Comparison of ENCODE assay signal across 20 cellular contexts in genomic region chr13:37403776-37404497, GRCh38.
A peak's percentile ranks its signal among the peaks of the same experiment; 100 is the strongest.
DNase-seq lines count a peak whose midpoint lies in the region; ATAC-seq and TF ChIP-seq lines count a peak whose summit lies in the region.
"Had no signal": no experiment of that assay in that cellular context is flagged by ENCODE, and none has a peak within 500 bp of the region (broad histone marks: within the 10 kb centered on the region; RNA-seq: fewer than 3 reads in every experiment).

No MANE protein-coding gene starts in this region.

- H3K27me3 ChIP-seq in GM23248 (replicated peaks; ENCODE audit: insufficient read depth) (no peaks in the 10 kb centered on the region), brain microvascular endothelial cell (replicated peaks) (no peaks in the 10 kb centered on the region), mesenchymal stem cell (ENCODE audit: control insufficient read depth in 1 of 2, insufficient read depth in 1 of 2, low read length in 2 of 2) (no peaks in the 10 kb centered on the region)
- H3K27me3 ChIP-seq: BE2C, cardiac muscle cell, gastrocnemius medialis had no signal

- ATAC-seq in stimulated activated naive B cell treated with anti-CD40 and anti-IgM and Interleukin-4, amounts not matched to agents 10 μg/mL and 1 μg/mL and 100 μg/mL, for 72 hours (replicated peaks) = no peak
- no peak for ATAC-seq in HG02678 (IDR thresholded peaks at IDR 0.05; ENCODE audit: unreplicated experiment)
- ATAC-seq: effector memory CD8-positive, alpha-beta T cell; gastrocnemius medialis; PC-3 had no signal

- H3K4me2 ChIP-seq in GM23248 (ENCODE audit: unreplicated experiment) (peak overlapping the region; percentile 45), mesenchymal stem cell (ENCODE audit: low read length, poor library complexity, severe bottlenecking) (no peak overlapping the region)
- H3K4me2 ChIP-seq: SK-N-SH had no signal

- H3K36me3 Mint-ChIP-seq in stimulated activated naive B cell treated with anti-CD40 and anti-IgM and Interleukin-4, amounts not matched to agents 10 μg/mL and 1 μg/mL and 100 μg/mL, for 72 hours = no peaks in the 10 kb centered on the region
- H3K36me3 Mint-ChIP-seq: activated naive CD4-positive, alpha-beta T cell treated with anti-CD3 and anti-CD28 coated beads, Interleukin-2, amount 10 ng/mL, durations not matched to agents 7 days and 5 days; naive B cell had no signal

- in situ Hi-C loops in GM23248 (cut with MboI) = no loop called here
- in situ Hi-C loops in brain microvascular endothelial cell (cut with HindIII; ENCODE audit: low pct_ligation_motif_present, low sequenced_read_pairs) = no loop called here

- H3K9ac ChIP-seq in GM23248 = 0 out of 2 replicates have a peak overlapping the region, but pooled peaks have one; percentile 6
- H3K9ac ChIP-seq in mesenchymal stem cell (ENCODE audit: low read length) = peak overlapping the region; percentile 30
- H3K9ac ChIP-seq: SK-N-SH had no signal

- no peak overlapping the region for H4K91ac ChIP-seq in mesenchymal stem cell (ENCODE audit: low read length)

- 29 to 30% methylated on average over 7 of the region's 7 CpGs for WGBS in GM23248 (ENCODE audit: low coverage in 1 of 2, low lambda C conversion rate in 2 of 2, missing lambda C conversion rate in 2 of 2), 2 experiments
- 81% methylated on average over 6 of the region's 7 CpGs for WGBS in mesenchymal stem cell

- H2BK120ac ChIP-seq in mesenchymal stem cell (ENCODE audit: low read depth, low read length) = no peak overlapping the region

- POLR2A ChIA-PET in AG04449 (lab: Yijun Ruan, JAX) = interaction anchor here (0.6 to 1.1 kb wide), 3 partner anchors 174 to 230 kb away, joined by 3 read pairs; no protein-coding TSS in a partner anchor

- no peak overlapping the region for H3K4me3 ChIP-seq in AG04449 (ENCODE audit: low read depth, low read length)
- H3K4me3 ChIP-seq in GM23248 = no peak overlapping the region
- H3K4me3 ChIP-seq in brain microvascular endothelial cell (ENCODE audit: low read depth, low read length) = no peak overlapping the region
- peak overlapping the region in 1 of 2 experiments; percentile 1 for H3K4me3 ChIP-seq in mesenchymal stem cell (ENCODE audit: insufficient read depth in 1 of 2, low read depth in 1 of 2, low read length in 2 of 2)
- H3K4me3 ChIP-seq: cardiac muscle cell, gastrocnemius medialis had no signal

- intact Hi-C loops in posterior cingulate gyrus (cut with DNase I) = no loop called here

- peaks cover 22% of the 10 kb centered on the region for H3F3A ChIP-seq in GM23248 (ENCODE audit: insufficient read depth)

- peaks cover 5 to 9% of the 10 kb centered on the region in 2 donors for H3K9me3 Mint-ChIP-seq in stimulated activated naive B cell treated with anti-CD40 and anti-IgM and Interleukin-4, amounts not matched to agents 10 μg/mL and 1 μg/mL and 100 μg/mL, for 72 hours
- H3K9me3 Mint-ChIP-seq: activated CD4-positive, alpha-beta T cell treated with anti-CD3 and anti-CD28 coated beads, Interleukin-2, amount 10 ng/mL, durations not matched to agents 7 days and 5 days had no signal

- no peaks in the 10 kb centered on the region for H3K9me2 ChIP-seq in GM23248 (ENCODE audit: insufficient read depth)
- H3K9me2 ChIP-seq: SK-N-SH had no signal

- TF ChIP-seq CTCF in AG04449 (IDR thresholded peaks at IDR 0.05; ENCODE audit: insufficient read depth, low read length, missing control alignments) (no peak), brain microvascular endothelial cell (IDR thresholded peaks at IDR 0.05; ENCODE audit: low read depth, low read length, missing control alignments) (no peak)

- no peak overlapping the region for H3K27ac Mint-ChIP-seq in stimulated activated naive B cell treated with anti-CD40 and anti-IgM and Interleukin-4, amounts not matched to agents 10 μg/mL and 1 μg/mL and 100 μg/mL, for 72 hours
- H3K27ac Mint-ChIP-seq: activated CD4-positive, alpha-beta T cell treated with anti-CD3 and anti-CD28 coated beads, Interleukin-2, amount 10 ng/mL, durations not matched to agents 7 days and 5 days; activated naive CD4-positive, alpha-beta T cell treated with anti-CD3 and anti-CD28 coated beads, Interleukin-2, amount 10 ng/mL, durations not matched to agents 7 days and 5 days; effector memory CD8-positive, alpha-beta T cell; naive B cell; progenitor cell of endocrine pancreas had no signal

- no peaks in the 10 kb centered on the region for H4K20me1 ChIP-seq in GM23248 (ENCODE audit: insufficient read depth)

- H3K4me1 ChIP-seq in GM23248 (ENCODE audit: insufficient read depth) (peaks cover 16% of the 10 kb centered on the region), mesenchymal stem cell (ENCODE audit: control insufficient read depth, insufficient read depth, low read depth, low read length) (no peaks in the 10 kb centered on the region)
- H3K4me1 ChIP-seq: BE2C, gastrocnemius medialis had no signal

- H3K18ac ChIP-seq in mesenchymal stem cell (ENCODE audit: low read depth in 1 of 2, low read length in 2 of 2) = no peak overlapping the region

- DNase-seq in AG04449 (ENCODE audit: low read depth, low spot score) (peak; percentile 95), GM23248 (peak; percentile 81), brain microvascular endothelial cell (peak; percentile 87), mesenchymal stem cell (peak; percentile 41), NCI-H2081 treated with DMSO at 0.1 percent for 48 hours (lab: John Stamatoyannopoulos, UW) (no peak), posterior cingulate gyrus (no peak)
- DNase-seq in stimulated activated naive B cell treated with anti-CD40 and anti-IgM and Interleukin-4, amounts not matched to agents 10 μg/mL and 1 μg/mL and 100 μg/mL, for 72 hours = no peak
- DNase-seq: activated CD4-positive, alpha-beta T cell treated with anti-CD3 and anti-CD28 coated beads, Interleukin-2, amount 10 ng/mL, durations not matched to agents 7 days and 5 days; activated naive CD4-positive, alpha-beta T cell treated with anti-CD3 and anti-CD28 coated beads, Interleukin-2, amount 10 ng/mL, durations not matched to agents 7 days and 5 days; BE2C; effector memory CD8-positive, alpha-beta T cell; gastrocnemius medialis; naive B cell; NCI-H1048; PC-3; SK-N-SH; stimulated activated naive CD4-positive, alpha-beta T cell had no signal

- H3K14ac ChIP-seq in mesenchymal stem cell (ENCODE audit: low read length in 2 of 2) = no peak overlapping the region

- H4K8ac ChIP-seq in mesenchymal stem cell (ENCODE audit: low read length) = no peak overlapping the region

- H3K27ac ChIP-seq in GM23248 (peak overlapping the region; percentile 54), brain microvascular endothelial cell (peak overlapping the region; percentile 76), mesenchymal stem cell (ENCODE audit: low read length, poor library complexity, severe bottlenecking) (no peak overlapping the region)
- H3K27ac ChIP-seq: cardiac muscle cell, gastrocnemius medialis had no signal

- CTCF ChIA-PET in AG04449 (lab: Yijun Ruan, JAX) = interaction anchor here (1.1 kb wide), 1 partner anchor 20 kb away, joined by 3 read pairs; no protein-coding TSS in a partner anchor

- H3K79me1 ChIP-seq in mesenchymal stem cell (replicated peaks; ENCODE audit: low read length, poor library complexity, severe bottlenecking) = no peaks in the 10 kb centered on the region

- H2AFZ ChIP-seq in GM23248 = peak overlapping the region; percentile 33
- no peak overlapping the region for H2AFZ ChIP-seq in mesenchymal stem cell (ENCODE audit: low read depth, low read length)

- no peaks in the 10 kb centered on the region for H3K4me1 Mint-ChIP-seq in stimulated activated naive B cell treated with anti-CD40 and anti-IgM and Interleukin-4, amounts not matched to agents 10 μg/mL and 1 μg/mL and 100 μg/mL, for 72 hours
- H3K4me1 Mint-ChIP-seq: activated CD4-positive, alpha-beta T cell treated with anti-CD3 and anti-CD28 coated beads, Interleukin-2, amount 10 ng/mL, durations not matched to agents 7 days and 5 days; activated naive CD4-positive, alpha-beta T cell treated with anti-CD3 and anti-CD28 coated beads, Interleukin-2, amount 10 ng/mL, durations not matched to agents 7 days and 5 days; naive B cell had no signal

- H3K23ac ChIP-seq in mesenchymal stem cell (ENCODE audit: low read length in 2 of 2) = no peak overlapping the region

- no peak overlapping the region for H2AK5ac ChIP-seq in mesenchymal stem cell (ENCODE audit: low read length, severe bottlenecking)

- H3K4ac ChIP-seq in mesenchymal stem cell (ENCODE audit: low read depth in 1 of 2, low read length in 2 of 2) = no peak overlapping the region

- no peak overlapping the region for H2BK12ac ChIP-seq in mesenchymal stem cell (ENCODE audit: low read length in 2 of 2)

- no peaks in the 10 kb centered on the region for H3K79me2 ChIP-seq in GM23248 (ENCODE audit: insufficient read depth)

- no peaks in the 10 kb centered on the region for H3K36me3 ChIP-seq in GM23248 (ENCODE audit: low read depth)
- H3K36me3 ChIP-seq in brain microvascular endothelial cell (replicated peaks) = no peaks in the 10 kb centered on the region
- H3K36me3 ChIP-seq in mesenchymal stem cell (ENCODE audit: control insufficient read depth in 1 of 2, insufficient read depth in 2 of 2, low read depth in 1 of 2, low read length in 2 of 2) = no peaks in the 10 kb centered on the region
- H3K36me3 ChIP-seq: BE2C, cardiac muscle cell, gastrocnemius medialis had no signal

- no peaks in the 10 kb centered on the region for H3K9me3 ChIP-seq in GM23248 (ENCODE audit: low read depth)
- peaks cover 8% of the 10 kb centered on the region for H3K9me3 ChIP-seq in mesenchymal stem cell (ENCODE audit: control insufficient read depth, low read length)
- H3K9me3 ChIP-seq: BE2C, gastrocnemius medialis had no signal

- H2BK5ac ChIP-seq in mesenchymal stem cell (ENCODE audit: low read depth, low read length, poor library complexity, severe bottlenecking) = no peak overlapping the region

- H3K4me3 Mint-ChIP-seq in stimulated activated naive B cell treated with anti-CD40 and anti-IgM and Interleukin-4, amounts not matched to agents 10 μg/mL and 1 μg/mL and 100 μg/mL, for 72 hours = no peak overlapping the region
- H3K4me3 Mint-ChIP-seq: activated CD4-positive, alpha-beta T cell treated with anti-CD3 and anti-CD28 coated beads, Interleukin-2, amount 10 ng/mL, durations not matched to agents 7 days and 5 days; activated naive CD4-positive, alpha-beta T cell treated with anti-CD3 and anti-CD28 coated beads, Interleukin-2, amount 10 ng/mL, durations not matched to agents 7 days and 5 days; effector memory CD8-positive, alpha-beta T cell; naive B cell had no signal

- H2BK15ac ChIP-seq in mesenchymal stem cell (ENCODE audit: low read depth, poor library complexity, severe bottlenecking) = no peak overlapping the region

- no peaks in the 10 kb centered on the region for H3K27me3 Mint-ChIP-seq in stimulated activated naive B cell treated with anti-CD40 and anti-IgM and Interleukin-4, amounts not matched to agents 10 μg/mL and 1 μg/mL and 100 μg/mL, for 72 hours
- H3K27me3 Mint-ChIP-seq: activated CD4-positive, alpha-beta T cell treated with anti-CD3 and anti-CD28 coated beads, Interleukin-2, amount 10 ng/mL, durations not matched to agents 7 days and 5 days; activated naive CD4-positive, alpha-beta T cell treated with anti-CD3 and anti-CD28 coated beads, Interleukin-2, amount 10 ng/mL, durations not matched to agents 7 days and 5 days; effector memory CD8-positive, alpha-beta T cell; naive B cell had no signal

Comparison
In these comparisons a context has a peak if more than half of its experiments do, and no peak if none do; other contexts are left out.
1. DNase-seq: peak in AG04449 (single experiment), GM23248 (single experiment), brain microvascular endothelial cell (single experiment) and mesenchymal stem cell (single experiment); none in stimulated activated naive B cell treated with anti-CD40 and anti-IgM and Interleukin-4, amounts not matched to agents 10 μg/mL and 1 μg/mL and 100 μg/mL, for 72 hours (single experiment), NCI-H2081 treated with DMSO at 0.1 percent for 48 hours (single experiment) and posterior cingulate gyrus (0 of 10).